2 cellular contexts compared by ENCODE assay signal in genomic region chr20:62622178-62622876, GRCh38.
TF ChIP-seq lines count a peak whose summit lies in the region.

No MANE protein-coding gene starts in this region.

TF ChIP-seq in IMR-90, 13 proteins besides CTCF, POLR2A, EP300 and RAD21:
- TF ChIP-seq NFE2L2 (IDR thresholded peaks at IDR 0.05; ENCODE audit: low read depth, low read length), result no peak
- TF ChIP-seq BHLHE40 (IDR thresholded peaks at IDR 0.05; ENCODE audit: low read depth, low read length), result no peak
- TF ChIP-seq MAFK (IDR thresholded peaks at IDR 0.05; ENCODE audit: low read depth, low read length), result no peak
- no peak for TF ChIP-seq MXI1 (IDR thresholded peaks at IDR 0.05; ENCODE audit: borderline replicate concordance, low read depth, low read length)

TF ChIP-seq in HepG2, 621 proteins besides CTCF, POLR2A, EP300 and RAD21 (continues in another document):
- TF ChIP-seq HNRNPLL (IDR thresholded peaks at IDR 0.05; ENCODE audit: low read depth, low read length, poor library complexity, severe bottlenecking) (no peak), NCOR1 (IDR thresholded peaks at IDR 0.05; ENCODE audit: borderline replicate concordance, low read length) (no peak), NFIC (IDR thresholded peaks at IDR 0.05; ENCODE audit: low read length) (no peak), SIX1 (CRISPR knock-in tag; IDR thresholded peaks at IDR 0.05; ENCODE audit: borderline replicate concordance) (no peak), SPEN (CRISPR knock-in tag; IDR thresholded peaks at IDR 0.05; ENCODE audit: low read depth) (no peak), ZZZ3 (CRISPR knock-in tag; IDR thresholded peaks at IDR 0.05; ENCODE audit: borderline replicate concordance) (peak; percentile 75; the same call in 1 of the 2 replicates), ZNF704 (CRISPR knock-in tag; IDR thresholded peaks at IDR 0.05; ENCODE audit: borderline replicate concordance) (0 out of 2 replicates have a peak, but pooled peaks have one; percentile 26), ZNF557 (CRISPR knock-in tag; IDR thresholded peaks at IDR 0.05) (no peak), PRDM10 (CRISPR knock-in tag; IDR thresholded peaks at IDR 0.05; ENCODE audit: low read depth) (no peak), PBX2 (CRISPR knock-in tag; IDR thresholded peaks at IDR 0.05) (no peak), ZGPAT (CRISPR knock-in tag; IDR thresholded peaks at IDR 0.05) (no peak), ZNF572 (CRISPR knock-in tag; IDR thresholded peaks at IDR 0.05) (no peak), REST (IDR thresholded peaks at IDR 0.05; ENCODE audit: borderline replicate concordance in 1 of 2, low read depth in 1 of 2, low read length in 2 of 2) (no peak), TRIM24 (CRISPR knock-in tag; IDR thresholded peaks at IDR 0.05) (no peak), ZBTB43 (CRISPR knock-in tag; conservative IDR thresholded peaks at IDR 0.05) (no peak), GMEB2 (CRISPR knock-in tag; IDR thresholded peaks at IDR 0.05; ENCODE audit: low read depth) (no peak), ZSCAN25 (CRISPR knock-in tag; IDR thresholded peaks at IDR 0.05) (peak; percentile 67; the same call in 1 of the 2 replicates), RBAK (CRISPR knock-in tag; IDR thresholded peaks at IDR 0.05) (no peak), XBP1 (CRISPR knock-in tag; IDR thresholded peaks at IDR 0.05) (no peak), TARDBP (CRISPR knock-in tag; IDR thresholded peaks at IDR 0.05) (no peak), BHLHE40 (IDR thresholded peaks at IDR 0.05; ENCODE audit: low read length) (no peak), KDM3A (CRISPR knock-in tag; IDR thresholded peaks at IDR 0.05; ENCODE audit: low read depth) (no peak), ZNF782 (CRISPR knock-in tag; IDR thresholded peaks at IDR 0.05; ENCODE audit: borderline replicate concordance) (no peak), ZNF530 (CRISPR knock-in tag; IDR thresholded peaks at IDR 0.05; ENCODE audit: low read depth) (no peak), TAF1 (CRISPR knock-in tag; IDR thresholded peaks at IDR 0.05) (no peak), SMARCC2 (IDR thresholded peaks at IDR 0.05) (no peak), ZNF382 (CRISPR knock-in tag; IDR thresholded peaks at IDR 0.05; ENCODE audit: borderline replicate concordance) (no peak), ZNF558 (CRISPR knock-in tag; IDR thresholded peaks at IDR 0.05; ENCODE audit: borderline replicate concordance) (0 out of 2 replicates have a peak, but pooled peaks have one; percentile 34), ZNF891 (CRISPR knock-in tag; IDR thresholded peaks at IDR 0.05) (no peak), ZNF335 (CRISPR knock-in tag; IDR thresholded peaks at IDR 0.05) (no peak), MXD1 (CRISPR knock-in tag; IDR thresholded peaks at IDR 0.05) (peak; percentile 6; the same call in 1 of the 2 replicates), ZNF230 (CRISPR knock-in tag; IDR thresholded peaks at IDR 0.05) (no peak), CCAR2 (optimal IDR thresholded peaks at IDR 0.05; ENCODE audit: low read depth, low read length) (no peak), ZSCAN30 (CRISPR knock-in tag; IDR thresholded peaks at IDR 0.05) (no peak), SKIL (CRISPR knock-in tag; IDR thresholded peaks at IDR 0.05; ENCODE audit: borderline replicate concordance) (no peak), AKNA (CRISPR knock-in tag; IDR thresholded peaks at IDR 0.05; ENCODE audit: borderline replicate concordance) (no peak)
